Comparison of ENCODE assay signal across 8 cellular contexts in the genomic region with DNA sequence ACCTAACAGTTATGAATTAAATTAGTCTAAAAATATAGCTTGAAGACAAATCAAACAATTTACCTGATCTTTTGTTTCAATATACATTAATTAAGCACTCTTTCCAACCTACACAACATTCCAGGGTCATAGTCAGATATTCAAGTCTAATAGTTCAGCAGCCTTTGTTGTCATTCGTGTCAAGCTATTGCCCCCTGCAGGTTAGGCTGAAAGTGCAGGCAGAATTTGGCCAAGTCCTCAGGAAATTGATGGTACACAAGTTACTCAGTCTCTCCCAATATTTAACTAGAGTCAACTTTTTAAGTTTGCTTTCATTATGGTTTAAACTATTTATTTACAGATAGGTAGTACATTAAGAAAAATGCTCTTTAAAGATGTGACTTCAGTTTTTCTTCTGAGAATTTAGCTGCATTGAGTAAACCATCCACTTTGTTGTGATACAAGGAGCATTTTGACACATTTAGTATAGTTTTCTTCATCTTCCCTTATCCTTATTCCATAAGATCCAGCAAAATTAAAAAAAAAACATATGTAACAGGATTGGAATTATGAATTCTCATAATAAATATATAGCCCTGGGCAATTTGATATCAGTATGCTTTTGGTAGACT.
DNase-seq lines count a peak whose midpoint lies in the region; ATAC-seq and TF ChIP-seq lines count a peak whose summit lies in the region.

No MANE protein-coding gene starts in this region.

- H2BK120ac ChIP-seq in IMR-90 (ENCODE audit: low read depth, low read length) = no peak overlapping the region

- H3K4me1 Mint-ChIP-seq in activated T-cell treated with anti-CD3 and anti-CD28 coated beads, Interleukin-2, amount 50 U/mL, for 72 hours (ENCODE audit: low read depth) = peaks cover 31% of the 10 kb centered on the region

- H3K9me1 ChIP-seq in IMR-90 (ENCODE audit: insufficient read depth, low read length) = no peaks in the 10 kb centered on the region

- H3K27ac ChIP-seq in IMR-90 (ENCODE audit: insufficient read depth, low read length) = no peak overlapping the region
- H3K27ac ChIP-seq in aorta (ENCODE audit: low read depth in 1 of 2, low read length in 2 of 2) = no peak overlapping the region

- H4K20me1 ChIP-seq in IMR-90 (ENCODE audit: insufficient read depth, low read length) = no peaks in the 10 kb centered on the region

- POLR2A ChIA-PET in IMR-90 (lab: Charles Lee; ENCODE audit: unreplicated experiment) = no interaction called here

- no peak overlapping the region for H3K23ac ChIP-seq in IMR-90 (ENCODE audit: low read depth, low read length)

- peak; percentile 12 for DNase-seq in CMK (ENCODE audit: low read depth)
- peak; percentile 83 for DNase-seq in IMR-90
- peak; percentile 15 for DNase-seq in OCI-M2 (lab: John Stamatoyannopoulos, UW; ENCODE audit: unreplicated experiment)
- peak; percentile 68 to 73 for DNase-seq in activated T-cell treated with anti-CD3 and anti-CD28 coated beads, Interleukin-2, amount 50 U/mL, for 72 hours
- peak; percentile 86 for DNase-seq in fibroblast of the aortic adventitia (ENCODE audit: low read depth)
- peak; percentile 58 for DNase-seq in omental fat pad (ENCODE audit: low spot score)
- DNase-seq in aorta = peak; percentile 65 to 74

- intact Hi-C loops in IMR-90 (cut with micrococcal nuclease) (loop anchor here (1.0 to 5.0 kb wide), 9 partner anchors 51 to 1814 kb away; partner anchors contain the start of genes DPYD and PTBP2), aorta (cut with DNase I) (loop anchor here (5.0 to 10.0 kb wide), 3 partner anchors 916 to 1086 kb away; no protein-coding TSS in a partner anchor)

- WGBS in IMR-90 (ENCODE audit: extremely low coverage in 2 of 2, insufficient read length in 1 of 2), 2 experiments = no CpG with 5 or more reads among the region's 1 CpG
- 0% methylated on average over 1 of the region's 1 CpG for WGBS in aorta, 2 donors

- peaks cover 0 to 7% of the 10 kb centered on the region in 2 donors for H3K36me3 Mint-ChIP-seq in activated T-cell treated with anti-CD3 and anti-CD28 coated beads, Interleukin-2, amount 50 U/mL, for 72 hours (ENCODE audit: insufficient read depth in 2 of 2)

- H2BK20ac ChIP-seq in IMR-90 (ENCODE audit: low read depth, low read length) = no peak overlapping the region

- H4K8ac ChIP-seq in IMR-90 (ENCODE audit: low read depth in 2 of 2, low read length in 2 of 2) = no peak overlapping the region

- no peak overlapping the region for H2BK5ac ChIP-seq in IMR-90 (ENCODE audit: low read depth, low read length, poor library complexity, severe bottlenecking)

- in situ Hi-C loops in IMR-90 (cut with MboI; ENCODE audit: low sequenced_read_pairs) = loop anchor here (5.0 to 10.0 kb wide), 2 partner anchors 416 to 1086 kb away; no protein-coding TSS in a partner anchor

- no peak overlapping the region for H3K4me3 Mint-ChIP-seq in activated T-cell treated with anti-CD3 and anti-CD28 coated beads, Interleukin-2, amount 50 U/mL, for 72 hours

- H3K27ac Mint-ChIP-seq in activated T-cell treated with anti-CD3 and anti-CD28 coated beads, Interleukin-2, amount 50 U/mL, for 72 hours = no peak overlapping the region

- no peaks in the 10 kb centered on the region for H3K9me3 Mint-ChIP-seq in activated T-cell treated with anti-CD3 and anti-CD28 coated beads, Interleukin-2, amount 50 U/mL, for 72 hours

- H3K4me1 ChIP-seq in IMR-90 (ENCODE audit: control insufficient read depth, insufficient read depth, low read length) (peaks cover 8% of the 10 kb centered on the region), aorta (ENCODE audit: control insufficient read depth in 1 of 2, insufficient read depth in 2 of 2, low read length in 2 of 2) (no peaks in the 10 kb centered on the region)

- H3K36me3 ChIP-seq in IMR-90 (ENCODE audit: control insufficient read depth, insufficient read depth, low read length) (no peaks in the 10 kb centered on the region), aorta (ENCODE audit: control insufficient read depth in 1 of 2, insufficient read depth in 2 of 2, low read length in 1 of 2) (no peaks in the 10 kb centered on the region)

- H3K9ac ChIP-seq in IMR-90 (ENCODE audit: low read depth, low read length) = no peak overlapping the region

- no peak overlapping the region for H3K14ac ChIP-seq in IMR-90 (replicated peaks; ENCODE audit: low read depth, low read length)

- no peak for TF ChIP-seq POLR2A in IMR-90 (IDR thresholded peaks at IDR 0.05; ENCODE audit: low read depth, low read length)

- dilution Hi-C loops in IMR-90 (cut with HindIII; ENCODE audit: low sequenced_read_pairs, unreplicated experiment) = no loop called here

- BruUV-seq in IMR-90 (replicated peaks; lab: Mats Ljungman, UMichigan) = no TSS peak

- H3K4me2 ChIP-seq in IMR-90 (ENCODE audit: low read depth, low read length) = no peak overlapping the region

- peaks cover 0 to 8% of the 10 kb centered on the region in 2 experiments; a peak in 2 of 4 replicates for H3K79me1 ChIP-seq in IMR-90 (ENCODE audit: low read depth in 1 of 2, low read length in 2 of 2)

- CTCF ChIA-PET in IMR-90 (lab: Yijun Ruan, JAX) = interaction anchor here (0.6 to 1.4 kb wide), 5 partner anchors 21 to 667 kb away, joined by 3 to 5 read pairs (median 3); no protein-coding TSS in a partner anchor

- ATAC-seq in GM19372 (IDR thresholded peaks at IDR 0.05; ENCODE audit: low read depth, unreplicated experiment) (peak; percentile 45), IMR-90 (ENCODE audit: low read depth) (no peak), omental fat pad (ENCODE audit: low FRiP score) (no peak), aorta (ENCODE audit: low FRiP score) (no peak)
- ATAC-seq in activated T-cell treated with anti-CD3 and anti-CD28 coated beads, Interleukin-2, amount 50 U/mL, for 72 hours (replicated peaks in 1 of 2) = no peak

- peaks cover 87% of the 10 kb centered on the region for H3K27me3 Mint-ChIP-seq in activated T-cell treated with anti-CD3 and anti-CD28 coated beads, Interleukin-2, amount 50 U/mL, for 72 hours (ENCODE audit: low read depth)

- H3K9me3 ChIP-seq in IMR-90 (ENCODE audit: control insufficient read depth, insufficient read depth, low read length) = no peaks in the 10 kb centered on the region
- peaks cover 2% of the 10 kb centered on the region for H3K9me3 ChIP-seq in aorta (ENCODE audit: control insufficient read depth, low read length)

- H4K91ac ChIP-seq in IMR-90 (ENCODE audit: insufficient read depth, low read depth, low read length) = no peak overlapping the region

- H3K4me3 ChIP-seq in IMR-90 (ENCODE audit: insufficient read depth, low read depth, low read length) = no peak overlapping the region
- H3K4me3 ChIP-seq in fibroblast of the aortic adventitia (ENCODE audit: low read depth, low read length) = no peak overlapping the region
- H3K4me3 ChIP-seq in aorta (ENCODE audit: low read length in 2 of 2) = no peak overlapping the region

- peak; percentile 92 for TF ChIP-seq RAD21 in IMR-90 (IDR thresholded peaks at IDR 0.05; ENCODE audit: low read length)

- no peak overlapping the region for H4K5ac ChIP-seq in IMR-90 (ENCODE audit: low read depth, low read length)

- no peak overlapping the region for H3K18ac ChIP-seq in IMR-90 (ENCODE audit: low read depth, low read length)

- no peak overlapping the region for H2AK5ac ChIP-seq in IMR-90 (ENCODE audit: low read depth, low read length)

- H2AK9ac ChIP-seq in IMR-90 (replicated peaks; ENCODE audit: low read depth, low read length, poor library complexity) = no peak overlapping the region

- no peak overlapping the region for H2BK15ac ChIP-seq in IMR-90 (ENCODE audit: low read depth, low read length)

- H3K56ac ChIP-seq in IMR-90 (ENCODE audit: extremely low read depth, insufficient read depth, low read length) = no peak overlapping the region

- no peaks in the 10 kb centered on the region for H3K27me3 ChIP-seq in IMR-90 (ENCODE audit: control insufficient read depth, insufficient read depth, low read length)
- H3K27me3 ChIP-seq in aorta (ENCODE audit: control insufficient read depth in 1 of 2, insufficient read depth in 2 of 2, low read length in 1 of 2) = no peaks in the 10 kb centered on the region

- TF ChIP-seq CTCF in IMR-90 (conservative IDR thresholded peaks at IDR 0.05; ENCODE audit: low read depth, low read length) (peak; percentile 95), fibroblast of the aortic adventitia (IDR thresholded peaks at IDR 0.05; ENCODE audit: insufficient read depth, low read length) (peak; percentile 96), omental fat pad (IDR thresholded peaks at IDR 0.05) (peak in 2 of 3 donors; percentile 37 to 54)

- no peak overlapping the region for H3K4ac ChIP-seq in IMR-90 (ENCODE audit: low read depth, low read length)

- H2AFZ ChIP-seq in IMR-90 (replicated peaks; ENCODE audit: low read length, poor library complexity) = no peak overlapping the region

TF ChIP-seq in IMR-90, 13 proteins besides CTCF, POLR2A, EP300 and RAD21:
- no peak for TF ChIP-seq MAZ (IDR thresholded peaks at IDR 0.05; ENCODE audit: borderline replicate concordance, low read depth, low read length)
- TF ChIP-seq ELK1 (IDR thresholded peaks at IDR 0.05; ENCODE audit: borderline replicate concordance, low read depth, low read length) = no peak
- TF ChIP-seq BHLHE40 (IDR thresholded peaks at IDR 0.05; ENCODE audit: low read depth, low read length) = no peak
- peak; percentile 86 for TF ChIP-seq SMC3 (IDR thresholded peaks at IDR 0.05; ENCODE audit: low read depth, low read length)

Comparison
In these comparisons a context has a peak if more than half of its experiments do, and no peak if none do; other contexts are left out.
1. DNase-seq: peak in every context shown above with its lines; median percentile 86 in fibroblast of the aortic adventitia; 83 in IMR-90; 70 in activated T-cell treated with anti-CD3 and anti-CD28 coated beads, Interleukin-2, amount 50 U/mL, for 72 hours; 70 in aorta; 58 in omental fat pad; 15 in OCI-M2; 12 in CMK.
2. CTCF ChIP-seq: peak in every context shown above with its lines; median percentile 96 in fibroblast of the aortic adventitia; 95 in IMR-90; 46 in omental fat pad.